27 cellular contexts compared by ENCODE assay signal in the genomic region with DNA sequence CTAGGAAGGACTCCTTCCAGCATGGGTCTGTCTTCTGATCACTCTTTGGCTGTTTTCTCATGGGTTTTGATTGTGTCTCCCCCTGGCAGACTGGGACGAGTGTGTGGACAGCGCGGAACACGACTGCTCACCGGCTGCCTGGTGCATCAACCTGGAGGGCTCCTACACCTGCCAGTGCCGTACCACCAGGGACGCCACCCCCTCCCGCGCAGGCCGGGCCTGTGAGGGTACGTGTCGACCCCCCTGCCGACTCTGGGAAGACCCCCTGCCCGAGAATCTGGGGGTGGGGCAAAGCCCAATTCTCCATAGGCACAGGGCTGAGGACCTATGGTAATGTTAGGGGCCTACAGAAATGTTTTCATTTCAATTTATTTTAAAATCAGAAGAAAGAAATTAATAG. TPM values are rescaled to one million over a fixed set of nuclear protein-coding genes. Genes with fewer than 3 reads are reported as not detected.
"Had no signal": no experiment of that assay in that cellular context is flagged by ENCODE, and none has a peak within 500 bp of the region (broad histone marks: within the 10 kb centered on the region; RNA-seq: fewer than 3 reads in every experiment).

No MANE protein-coding gene starts in this region.

- H3K4me3 ChIP-seq: K562, SJCRH30 had no signal

- DNase-seq: MV-4-11, NCI-H1048, NCI-H1105, NCI-H1417 treated with DMSO at 0.1 percent for 48 hours, NCI-H146, NCI-H1694 treated with DMSO at 0.1 percent for 48 hours, NCI-H2029, NCI-H2081 treated with DMSO at 0.1 percent for 48 hours, NCI-H2171, NCI-H226, NCI-H446, NCI-H510A, NCI-H524 treated with DMSO at 0.1 percent for 48 hours, NCI-H69, NCI-H774, PC-3, SHP77 treated with DMSO at 0.1 percent for 48 hours had no signal

- H3K4me2 ChIP-seq: KMS-11 had no signal

- H3K36me3 ChIP-seq: SJCRH30 had no signal

- ATAC-seq: K562, Panc1, PC-3, SK-N-SH treated with all-trans-retinoic acid at 6 μM for 48 hours had no signal

- H3K27ac ChIP-seq: HL-60, KMS-11, RWPE1, SJCRH30 had no signal

- H3K9me3 ChIP-seq: SJCRH30 had no signal

- FAIRE-seq: HTR-8/SVneo, K562 had no signal

- H3K9ac ChIP-seq: KMS-11 had no signal

RNA-seq across cellular contexts. Expression of gene UMODL1, which starts 38.4 kb away (rescaled TPM):
- total RNA-seq: K562, LHCN-M2, MCF 10A, PC-3 had no signal
- polyA plus RNA-seq: K562 had no signal
